Comparison of ENCODE assay signal across 8 cellular contexts in genomic region chr4:82890913-82891727, GRCh38. TPM values are rescaled to one million over a fixed set of nuclear protein-coding genes. Genes with fewer than 3 reads are reported as not detected.
DNase-seq lines count a peak whose midpoint lies in the region; ATAC-seq and TF ChIP-seq lines count a peak whose summit lies in the region.

A gene with protein sequence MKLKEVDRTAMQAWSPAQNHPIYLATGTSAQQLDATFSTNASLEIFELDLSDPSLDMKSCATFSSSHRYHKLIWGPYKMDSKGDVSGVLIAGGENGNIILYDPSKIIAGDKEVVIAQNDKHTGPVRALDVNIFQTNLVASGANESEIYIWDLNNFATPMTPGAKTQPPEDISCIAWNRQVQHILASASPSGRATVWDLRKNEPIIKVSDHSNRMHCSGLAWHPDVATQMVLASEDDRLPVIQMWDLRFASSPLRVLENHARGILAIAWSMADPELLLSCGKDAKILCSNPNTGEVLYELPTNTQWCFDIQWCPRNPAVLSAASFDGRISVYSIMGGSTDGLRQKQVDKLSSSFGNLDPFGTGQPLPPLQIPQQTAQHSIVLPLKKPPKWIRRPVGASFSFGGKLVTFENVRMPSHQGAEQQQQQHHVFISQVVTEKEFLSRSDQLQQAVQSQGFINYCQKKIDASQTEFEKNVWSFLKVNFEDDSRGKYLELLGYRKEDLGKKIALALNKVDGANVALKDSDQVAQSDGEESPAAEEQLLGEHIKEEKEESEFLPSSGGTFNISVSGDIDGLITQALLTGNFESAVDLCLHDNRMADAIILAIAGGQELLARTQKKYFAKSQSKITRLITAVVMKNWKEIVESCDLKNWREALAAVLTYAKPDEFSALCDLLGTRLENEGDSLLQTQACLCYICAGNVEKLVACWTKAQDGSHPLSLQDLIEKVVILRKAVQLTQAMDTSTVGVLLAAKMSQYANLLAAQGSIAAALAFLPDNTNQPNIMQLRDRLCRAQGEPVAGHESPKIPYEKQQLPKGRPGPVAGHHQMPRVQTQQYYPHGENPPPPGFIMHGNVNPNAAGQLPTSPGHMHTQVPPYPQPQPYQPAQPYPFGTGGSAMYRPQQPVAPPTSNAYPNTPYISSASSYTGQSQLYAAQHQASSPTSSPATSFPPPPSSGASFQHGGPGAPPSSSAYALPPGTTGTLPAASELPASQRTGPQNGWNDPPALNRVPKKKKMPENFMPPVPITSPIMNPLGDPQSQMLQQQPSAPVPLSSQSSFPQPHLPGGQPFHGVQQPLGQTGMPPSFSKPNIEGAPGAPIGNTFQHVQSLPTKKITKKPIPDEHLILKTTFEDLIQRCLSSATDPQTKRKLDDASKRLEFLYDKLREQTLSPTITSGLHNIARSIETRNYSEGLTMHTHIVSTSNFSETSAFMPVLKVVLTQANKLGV (minus strand): TSS chr4:82891153. CDS start chr4:82881936, 9,217 bp downstream.

- peak; percentile 33; the same call in 1 of the 2 replicates for TF ChIP-seq EP300 in Ishikawa (IDR thresholded peaks at IDR 0.05; ENCODE audit: borderline replicate concordance)

- ATAC-seq in GM21576 (IDR thresholded peaks at IDR 0.05; ENCODE audit: unreplicated experiment) = peak; percentile 90

- H3K27ac ChIP-seq in epithelial cell of prostate = peak within 1 kb of the TSS; percentile 97

- no peak for TF ChIP-seq RAD21 in Ishikawa (IDR thresholded peaks at IDR 0.05; ENCODE audit: low read depth)

- DNase-seq in DMS114 treated with DMSO at 0.1 percent for 48 hours (lab: John Stamatoyannopoulos, UW; ENCODE audit: unreplicated experiment) = peak; percentile 80
- peak; percentile 57 for DNase-seq in OCI-M2 (lab: John Stamatoyannopoulos, UW; ENCODE audit: unreplicated experiment)
- DNase-seq in activated T-cell treated with anti-CD3 and anti-CD28 coated beads for 48 hours (ENCODE audit: low read depth) = peak; percentile 98
- peak; percentile 70 for DNase-seq in epithelial cell of prostate (ENCODE audit: low read depth, low spot score)
- DNase-seq in mucosa of gallbladder (ENCODE audit: low spot score) = peak; percentile 97
- peak; percentile 90 to 94 for DNase-seq in stimulated activated CD8-positive, alpha-beta memory T cell treated with anti-CD3 and anti-CD28 coated beads, Interleukin-4, amount 100 ng/mL, for 4 hours (ENCODE audit: low read depth in 2 of 2, low spot score in 1 of 2)

TF ChIP-seq in Ishikawa, 13 proteins besides CTCF, POLR2A, EP300 and RAD21:
- TF ChIP-seq USF1 (IDR thresholded peaks at IDR 0.05) (peak; percentile 26; the same call in 1 of the 2 replicates), CEBPB (IDR thresholded peaks at IDR 0.05) (no peak), ZBTB7A (IDR thresholded peaks at IDR 0.05; ENCODE audit: low read depth) (no peak), EGR1 (IDR thresholded peaks at IDR 0.05) (no peak), NFIC (IDR thresholded peaks at IDR 0.05) (peak; percentile 39), FOXM1 (IDR thresholded peaks at IDR 0.05; ENCODE audit: borderline replicate concordance, low read depth) (peak; percentile 14; the same call in 1 of the 2 replicates), CREB1 (IDR thresholded peaks at IDR 0.05; ENCODE audit: low read depth) (peak; percentile 75), MAX (IDR thresholded peaks at IDR 0.05) (peak; percentile 91), TCF12 (IDR thresholded peaks at IDR 0.05; ENCODE audit: low read depth) (0 out of 2 replicates have a peak, but pooled peaks have one; percentile 64), TEAD4 (IDR thresholded peaks at IDR 0.05) (peak; percentile 29; the same call in 1 of the 2 replicates), YY1 (IDR thresholded peaks at IDR 0.05; ENCODE audit: low read depth) (peak; percentile 80; the same call in 1 of the 2 replicates), TAF1 (IDR thresholded peaks at IDR 0.05; ENCODE audit: low read depth) (peak; percentile 92)
- TF ChIP-seq, protein P1, sequence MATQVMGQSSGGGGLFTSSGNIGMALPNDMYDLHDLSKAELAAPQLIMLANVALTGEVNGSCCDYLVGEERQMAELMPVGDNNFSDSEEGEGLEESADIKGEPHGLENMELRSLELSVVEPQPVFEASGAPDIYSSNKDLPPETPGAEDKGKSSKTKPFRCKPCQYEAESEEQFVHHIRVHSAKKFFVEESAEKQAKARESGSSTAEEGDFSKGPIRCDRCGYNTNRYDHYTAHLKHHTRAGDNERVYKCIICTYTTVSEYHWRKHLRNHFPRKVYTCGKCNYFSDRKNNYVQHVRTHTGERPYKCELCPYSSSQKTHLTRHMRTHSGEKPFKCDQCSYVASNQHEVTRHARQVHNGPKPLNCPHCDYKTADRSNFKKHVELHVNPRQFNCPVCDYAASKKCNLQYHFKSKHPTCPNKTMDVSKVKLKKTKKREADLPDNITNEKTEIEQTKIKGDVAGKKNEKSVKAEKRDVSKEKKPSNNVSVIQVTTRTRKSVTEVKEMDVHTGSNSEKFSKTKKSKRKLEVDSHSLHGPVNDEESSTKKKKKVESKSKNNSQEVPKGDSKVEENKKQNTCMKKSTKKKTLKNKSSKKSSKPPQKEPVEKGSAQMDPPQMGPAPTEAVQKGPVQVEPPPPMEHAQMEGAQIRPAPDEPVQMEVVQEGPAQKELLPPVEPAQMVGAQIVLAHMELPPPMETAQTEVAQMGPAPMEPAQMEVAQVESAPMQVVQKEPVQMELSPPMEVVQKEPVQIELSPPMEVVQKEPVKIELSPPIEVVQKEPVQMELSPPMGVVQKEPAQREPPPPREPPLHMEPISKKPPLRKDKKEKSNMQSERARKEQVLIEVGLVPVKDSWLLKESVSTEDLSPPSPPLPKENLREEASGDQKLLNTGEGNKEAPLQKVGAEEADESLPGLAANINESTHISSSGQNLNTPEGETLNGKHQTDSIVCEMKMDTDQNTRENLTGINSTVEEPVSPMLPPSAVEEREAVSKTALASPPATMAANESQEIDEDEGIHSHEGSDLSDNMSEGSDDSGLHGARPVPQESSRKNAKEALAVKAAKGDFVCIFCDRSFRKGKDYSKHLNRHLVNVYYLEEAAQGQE (IDR thresholded peaks at IDR 0.05; ENCODE audit: low read depth) = peak; percentile 27; the same call in 1 of the 2 replicates
TF ChIP-seq in Ishikawa: peak in this region for 10.

RNA-seq across cellular contexts. Expression of the gene that starts here (rescaled TPM):
- 227 TPM for total RNA-seq in mucosa of gallbladder

Comparison
In these comparisons a context has a peak if more than half of its experiments do, and no peak if none do; other contexts are left out.
1. Peak in every context shown above with its lines: DNase-seq, ATAC-seq and H3K27ac ChIP-seq.